Comparison of ENCODE assay signal across 10 cellular contexts in the genomic region with DNA sequence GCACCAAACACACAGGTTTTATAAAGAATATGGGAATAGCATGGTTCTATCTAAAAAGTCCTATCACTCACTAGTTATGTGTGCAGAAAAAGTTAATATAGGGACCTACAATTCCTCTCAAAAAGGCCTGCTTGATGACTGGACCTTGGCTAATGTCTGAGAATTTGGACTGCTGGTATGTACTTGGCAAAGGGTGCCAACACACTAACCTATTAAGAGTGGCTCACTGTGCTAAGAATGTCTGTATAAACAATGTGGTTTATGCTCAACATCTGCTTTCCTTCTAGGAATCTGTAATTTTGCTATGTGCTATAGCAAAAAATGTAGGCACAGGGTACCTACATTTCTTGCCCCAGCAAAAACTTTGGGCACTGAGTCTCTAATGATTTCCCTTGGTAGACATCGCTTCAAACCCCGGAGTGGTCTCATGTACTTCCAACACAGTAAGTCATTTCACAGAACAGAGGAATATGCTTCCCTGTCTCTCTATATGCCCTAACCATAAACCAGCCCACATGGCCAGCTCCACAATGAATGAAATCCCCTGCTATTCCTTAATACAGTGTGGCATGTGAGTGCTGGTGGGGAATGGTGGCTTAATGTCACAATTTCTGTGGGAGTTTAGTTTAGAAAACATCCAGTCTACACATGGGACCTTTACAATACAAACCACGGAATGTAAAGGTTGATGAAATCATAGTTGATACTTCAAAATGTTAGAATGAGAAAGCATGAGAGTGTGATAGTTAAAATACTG.
A peak's percentile ranks its signal among the peaks of the same experiment; 100 is the strongest.
DNase-seq lines count a peak whose midpoint lies in the region; ATAC-seq and TF ChIP-seq lines count a peak whose summit lies in the region.
"Had no signal": no experiment of that assay in that cellular context is flagged by ENCODE, and none has a peak within 500 bp of the region (broad histone marks: within the 10 kb centered on the region; RNA-seq: fewer than 3 reads in every experiment).

No MANE protein-coding gene starts in this region.

- POLR2A ChIA-PET in GM10248 (lab: Yijun Ruan, JAX), result no interaction called here

- peak overlapping the region; percentile 76 for H3K27ac Mint-ChIP-seq in central memory CD8-positive, alpha-beta T cell (ENCODE audit: low read depth)
- H3K27ac Mint-ChIP-seq: activated CD4-positive, alpha-beta memory T cell treated with anti-CD3 and anti-CD28 coated beads for 36 hours had no signal

- no peaks in the 10 kb centered on the region for H3K9me3 ChIP-seq in lower lobe of right lung

- peaks cover 43% of the 10 kb centered on the region for H3K36me3 Mint-ChIP-seq in central memory CD8-positive, alpha-beta T cell (ENCODE audit: insufficient read depth)

- no peaks in the 10 kb centered on the region for H3K4me1 Mint-ChIP-seq in central memory CD8-positive, alpha-beta T cell

- intact Hi-C loops in lower lobe of right lung (cut with DNase I), result no loop called here

- H3K4me3 Mint-ChIP-seq in central memory CD8-positive, alpha-beta T cell, result no peak overlapping the region
- H3K4me3 Mint-ChIP-seq: activated CD4-positive, alpha-beta memory T cell treated with anti-CD3 and anti-CD28 coated beads for 36 hours had no signal

- H3K36me3 ChIP-seq in lower lobe of right lung, result peaks cover 73% of the 10 kb centered on the region

- no peak overlapping the region for H3K27ac ChIP-seq in lower lobe of right lung

- DNase-seq in AG09319 (ENCODE audit: extremely low read depth, low read depth), result peak; percentile 86
- DNase-seq in LHCN-M2 (ENCODE audit: low read depth), result peak; percentile 95
- no peak for DNase-seq in central memory CD8-positive, alpha-beta T cell (ENCODE audit: low spot score in 2 of 2)
- no peak for DNase-seq in lower lobe of right lung
- no peak for DNase-seq in GM10248 (ENCODE audit: extremely low spot score)
- DNase-seq: activated CD4-positive, alpha-beta memory T cell treated with anti-CD3 and anti-CD28 coated beads for 36 hours; stimulated activated naive CD8-positive, alpha-beta T cell treated with anti-CD3 and anti-CD28 coated beads, Interleukin-15, Interleukin-2, amounts not matched to agents 100 U/mL and 50 U/mL, for 24 hours had no signal

- no peak for ATAC-seq in central memory CD8-positive, alpha-beta T cell (replicated peaks; ENCODE audit: extremely low read depth, poor library complexity, severe bottlenecking)
- peak; percentile 51 to 57 for ATAC-seq in lower lobe of right lung
- ATAC-seq in GM18511 (IDR thresholded peaks at IDR 0.05; ENCODE audit: unreplicated experiment), result no peak
- no peak for ATAC-seq in HG03520 (IDR thresholded peaks at IDR 0.05; ENCODE audit: unreplicated experiment)
- no peak for ATAC-seq in HG02763 (IDR thresholded peaks at IDR 0.05; ENCODE audit: unreplicated experiment)
- ATAC-seq: stimulated activated naive CD8-positive, alpha-beta T cell treated with anti-CD3 and anti-CD28 coated beads, Interleukin-15, Interleukin-2, amounts not matched to agents 100 U/mL and 50 U/mL, for 24 hours had no signal

- no peaks in the 10 kb centered on the region for H3K27me3 Mint-ChIP-seq in central memory CD8-positive, alpha-beta T cell
- H3K27me3 Mint-ChIP-seq: activated CD4-positive, alpha-beta memory T cell treated with anti-CD3 and anti-CD28 coated beads for 36 hours had no signal

- TF ChIP-seq CTCF in AG09319 (IDR thresholded peaks at IDR 0.05; ENCODE audit: low read depth, low read length) (no peak), lower lobe of right lung (IDR thresholded peaks at IDR 0.05) (no peak), GM10248 (IDR thresholded peaks at IDR 0.05; ENCODE audit: control extremely low read depth, extremely low read depth, low read depth, missing control alignments) (no peak)

- CTCF ChIA-PET in GM10248 (lab: Yijun Ruan, JAX), result no interaction called here

- H3K9me3 Mint-ChIP-seq in central memory CD8-positive, alpha-beta T cell, result no peaks in the 10 kb centered on the region
- H3K9me3 Mint-ChIP-seq: activated CD4-positive, alpha-beta memory T cell treated with anti-CD3 and anti-CD28 coated beads for 36 hours had no signal

- H3K4me3 ChIP-seq in lower lobe of right lung, result no peak overlapping the region

- no peaks in the 10 kb centered on the region for H3K4me1 ChIP-seq in lower lobe of right lung

- no peaks in the 10 kb centered on the region for H3K27me3 ChIP-seq in lower lobe of right lung (ENCODE audit: low read depth)

Comparison
In these comparisons a context has a peak if more than half of its experiments do, and no peak if none do; other contexts are left out.
1. DNase-seq: peak in AG09319 (single experiment) and LHCN-M2 (single experiment); none in central memory CD8-positive, alpha-beta T cell (0 of 2), lower lobe of right lung (single experiment) and GM10248 (single experiment).
2. ATAC-seq: peak in lower lobe of right lung (2 of 2); none in central memory CD8-positive, alpha-beta T cell (single experiment), GM18511 (single experiment), HG03520 (single experiment) and HG02763 (single experiment).